Comparison of ENCODE assay signal across 11 cellular contexts in the genomic region with DNA sequence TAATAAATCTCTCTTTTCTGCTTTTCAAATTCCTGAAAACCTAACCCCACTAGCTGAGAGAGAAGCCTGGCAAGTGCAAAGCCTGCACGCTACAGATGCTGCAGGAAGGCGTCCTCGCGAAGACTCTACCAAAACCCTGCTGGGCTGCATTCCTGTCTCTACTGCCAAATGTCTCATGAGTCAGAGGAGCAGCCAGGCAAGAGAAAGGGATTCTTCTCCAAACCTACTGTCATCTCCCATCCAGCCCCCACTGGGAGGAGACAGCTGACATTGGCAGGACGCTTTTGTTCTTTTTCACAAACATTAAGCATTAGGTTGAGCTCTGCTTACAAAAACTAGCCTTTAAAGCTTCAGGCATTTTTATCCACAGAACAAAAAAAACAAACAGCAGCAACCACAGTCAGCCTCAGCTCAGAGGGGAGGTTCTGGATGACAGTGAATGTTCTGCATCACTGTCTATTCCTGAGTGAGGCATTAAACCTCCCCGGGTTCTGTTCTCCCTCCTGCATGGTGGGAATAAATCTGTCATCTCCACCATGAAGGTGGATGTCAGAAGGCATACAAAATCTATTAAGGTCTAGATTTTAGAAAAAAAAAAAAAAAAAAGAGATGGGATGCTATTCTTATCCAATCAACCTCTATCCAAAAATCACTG. TPM values are rescaled to one million over a fixed set of nuclear protein-coding genes. Genes with fewer than 3 reads are reported as not detected.
DNase-seq lines count a peak whose midpoint lies in the region; ATAC-seq and TF ChIP-seq lines count a peak whose summit lies in the region.
"Had no signal": no experiment of that assay in that cellular context is flagged by ENCODE, and none has a peak within 500 bp of the region (broad histone marks: within the 10 kb centered on the region; RNA-seq: fewer than 3 reads in every experiment).

No MANE protein-coding gene starts in this region.

- TF ChIP-seq POLR2A in transverse colon (IDR thresholded peaks at IDR 0.05), result no peak

- DNase-seq in Ammon's horn (ENCODE audit: low spot score), result peak; percentile 78
- peak; percentile 23 for DNase-seq in NCI-H146 treated with DMSO at 0.1 percent for 48 hours (lab: John Stamatoyannopoulos, UW; ENCODE audit: unreplicated experiment)
- peak; percentile 64 to 78 for DNase-seq in cerebellar nuclear complex (lab: John Stamatoyannopoulos, UW)
- peak; percentile 92 for DNase-seq in islet precursor cell
- no peak for DNase-seq in stimulated activated CD4-positive, alpha-beta T cell treated with anti-CD3 and anti-CD28 coated beads, Interleukin-4, amount 100 ng/mL, for 1 hour
- no peak for DNase-seq in activated T-helper 2 cell treated with anti-CD3 and anti-CD28 coated beads, Interferon-gamma antibody, Interleukin-2, Interleukin-4, amounts not matched to agents 10 μg/mL and 5 μg/mL and 100 μg/mL, durations not matched to agents 14 hours and 24 hours and 36 hours (ENCODE audit: low spot score)
- no peak for DNase-seq in transverse colon
- DNase-seq: activated CD4-positive, alpha-beta T cell treated with anti-CD3 and anti-CD28 coated beads for 4 hours; SK-N-SH had no signal

- no peaks in the 10 kb centered on the region for H3K9me3 ChIP-seq in transverse colon
- H3K9me3 ChIP-seq: SK-N-SH had no signal

- no peak overlapping the region for H3K4me3 ChIP-seq in transverse colon

- 36 to 46% methylated on average over 2 to 6 of the region's 6 CpGs for WGBS in transverse colon (ENCODE audit: low coverage in 1 of 2), 2 donors

- intact Hi-C loops in activated T-helper 2 cell treated with anti-CD3 and anti-CD28 coated beads, Interferon-gamma antibody, Interleukin-2, Interleukin-4, amounts not matched to agents 10 μg/mL and 5 μg/mL and 100 μg/mL, durations not matched to agents 14 hours and 24 hours and 36 hours (cut with micrococcal nuclease), result no loop called here
- intact Hi-C loops in transverse colon (cut with DNase I; ENCODE audit: low total_unique reads), result no loop called here

- H3K36me3 Mint-ChIP-seq in activated T-helper 2 cell treated with anti-CD3 and anti-CD28 coated beads, Interferon-gamma antibody, Interleukin-2, Interleukin-4, amounts not matched to agents 10 μg/mL and 5 μg/mL and 100 μg/mL, durations not matched to agents 14 hours and 24 hours and 36 hours (ENCODE audit: low read depth), result no peaks in the 10 kb centered on the region
- H3K36me3 Mint-ChIP-seq: CD14-positive monocyte had no signal

- no peak for ATAC-seq in GM19467 (IDR thresholded peaks at IDR 0.05; ENCODE audit: unreplicated experiment)

- TF ChIP-seq EP300 in transverse colon (IDR thresholded peaks at IDR 0.05; ENCODE audit: low read depth), result no peak

- TF ChIP-seq CTCF in transverse colon (IDR thresholded peaks at IDR 0.05), result no peak

- H3K4me1 Mint-ChIP-seq in activated T-helper 2 cell treated with anti-CD3 and anti-CD28 coated beads, Interferon-gamma antibody, Interleukin-2, Interleukin-4, amounts not matched to agents 10 μg/mL and 5 μg/mL and 100 μg/mL, durations not matched to agents 14 hours and 24 hours and 36 hours (ENCODE audit: low read depth), result peaks cover 4% of the 10 kb centered on the region

- H3K27me3 Mint-ChIP-seq in activated T-helper 2 cell treated with anti-CD3 and anti-CD28 coated beads, Interferon-gamma antibody, Interleukin-2, Interleukin-4, amounts not matched to agents 10 μg/mL and 5 μg/mL and 100 μg/mL, durations not matched to agents 14 hours and 24 hours and 36 hours (ENCODE audit: low read depth), result no peaks in the 10 kb centered on the region

- H3K27ac Mint-ChIP-seq in activated T-helper 2 cell treated with anti-CD3 and anti-CD28 coated beads, Interferon-gamma antibody, Interleukin-2, Interleukin-4, amounts not matched to agents 10 μg/mL and 5 μg/mL and 100 μg/mL, durations not matched to agents 14 hours and 24 hours and 36 hours, result no peak overlapping the region
- H3K27ac Mint-ChIP-seq: CD14-positive monocyte had no signal

- no peak overlapping the region for H3K4me3 Mint-ChIP-seq in activated T-helper 2 cell treated with anti-CD3 and anti-CD28 coated beads, Interferon-gamma antibody, Interleukin-2, Interleukin-4, amounts not matched to agents 10 μg/mL and 5 μg/mL and 100 μg/mL, durations not matched to agents 14 hours and 24 hours and 36 hours (ENCODE audit: low read depth)

- H3K27ac ChIP-seq in transverse colon, result no peak overlapping the region

- H3K27me3 ChIP-seq in transverse colon, result no peaks in the 10 kb centered on the region

- in situ Hi-C loops in transverse colon (cut with MboI; ENCODE audit: low pct_ligation_motif_present in 1 of 4, low pct_unique_long_range_greater_than_20kb in 1 of 4, low sequenced_read_pairs in 3 of 4), result no loop called here

- H3K4me1 ChIP-seq in transverse colon, result no peaks in the 10 kb centered on the region

- no peaks in the 10 kb centered on the region for H3K36me3 ChIP-seq in transverse colon

- H3K9me3 Mint-ChIP-seq in activated T-helper 2 cell treated with anti-CD3 and anti-CD28 coated beads, Interferon-gamma antibody, Interleukin-2, Interleukin-4, amounts not matched to agents 10 μg/mL and 5 μg/mL and 100 μg/mL, durations not matched to agents 14 hours and 24 hours and 36 hours, result no peaks in the 10 kb centered on the region

RNA-seq across cellular contexts. Expression of a gene that starts 17.9 kb away (rescaled TPM):
- total RNA-seq in activated T-helper 2 cell treated with anti-CD3 and anti-CD28 coated beads, Interferon-gamma antibody, Interleukin-2, Interleukin-4, amounts not matched to agents 10 μg/mL and 5 μg/mL and 100 μg/mL, durations not matched to agents 14 hours and 24 hours and 36 hours, result 0.07 TPM in 1 of 2 replicates, not detected in the other
- 1 to 10 TPM in 2 of 4 donors, under 1 TPM in 1, not detected in 1; 0.55 to 3.0 (median 2.1) TPM for total RNA-seq in transverse colon

Comparison
In these comparisons a context has a peak if more than half of its experiments do, and no peak if none do; other contexts are left out.
1. DNase-seq: peak in Ammon's horn (single experiment), NCI-H146 treated with DMSO at 0.1 percent for 48 hours (single experiment), cerebellar nuclear complex (2 of 2) and islet precursor cell (single experiment); none in stimulated activated CD4-positive, alpha-beta T cell treated with anti-CD3 and anti-CD28 coated beads, Interleukin-4, amount 100 ng/mL, for 1 hour (single experiment), activated T-helper 2 cell treated with anti-CD3 and anti-CD28 coated beads, Interferon-gamma antibody, Interleukin-2, Interleukin-4, amounts not matched to agents 10 μg/mL and 5 μg/mL and 100 μg/mL, durations not matched to agents 14 hours and 24 hours and 36 hours (single experiment) and transverse colon (single experiment).